In genomic region chr16:89550421-89550988, GRCh38 we compare ENCODE assay signal across 1 cellular context.
TF ChIP-seq lines count a peak whose summit lies in the region.

No MANE protein-coding gene starts in this region.

TF ChIP-seq in HepG2, 621 proteins besides CTCF, POLR2A, EP300 and RAD21:
- TF ChIP-seq ZBTB21 (CRISPR knock-in tag; IDR thresholded peaks at IDR 0.05) (no peak), REXO4 (CRISPR knock-in tag; IDR thresholded peaks at IDR 0.05; ENCODE audit: borderline replicate concordance) (0 out of 2 replicates have a peak, but pooled peaks have one; percentile 39), AGO1 (IDR thresholded peaks at IDR 0.05; ENCODE audit: low read depth, low read length, poor library complexity, severe bottlenecking) (peak; percentile 25), KLF12 (CRISPR knock-in tag; IDR thresholded peaks at IDR 0.05; ENCODE audit: borderline replicate concordance) (no peak), ZNF616 (CRISPR knock-in tag; IDR thresholded peaks at IDR 0.05; ENCODE audit: low read depth) (no peak), ZNF468 (CRISPR knock-in tag; IDR thresholded peaks at IDR 0.05) (no peak), DNMT1 (CRISPR knock-in tag; IDR thresholded peaks at IDR 0.05) (0 out of 2 replicates have a peak, but pooled peaks have one; percentile 54), AGO2 (optimal IDR thresholded peaks at IDR 0.05; ENCODE audit: low read depth, low read length) (peak; percentile 55)
